In the genomic region with DNA sequence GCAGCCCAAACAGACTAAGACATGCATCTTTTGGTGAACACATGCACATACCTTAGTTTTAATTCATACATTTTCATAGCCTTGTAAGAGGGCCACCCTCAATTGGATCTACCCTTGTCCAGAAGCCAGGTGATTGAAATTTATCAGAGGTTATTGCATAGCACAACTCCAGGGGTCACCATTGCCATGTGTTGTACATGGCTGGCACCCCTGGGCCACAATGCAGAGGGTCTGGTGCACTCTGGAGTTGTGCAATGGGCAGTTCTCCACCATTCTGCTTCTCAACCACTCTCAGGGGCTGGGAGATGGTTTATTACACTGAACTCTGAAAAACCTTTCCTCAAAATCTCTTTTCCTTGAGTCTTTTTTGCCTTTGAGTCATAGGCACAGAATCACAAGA, we compare ENCODE assay signal across 1 cellular context.
TF ChIP-seq lines count a peak whose summit lies in the region.

No MANE protein-coding gene starts in this region.

TF ChIP-seq in H1, 55 proteins besides CTCF, POLR2A, EP300 and RAD21:
- TF ChIP-seq, protein P1, sequence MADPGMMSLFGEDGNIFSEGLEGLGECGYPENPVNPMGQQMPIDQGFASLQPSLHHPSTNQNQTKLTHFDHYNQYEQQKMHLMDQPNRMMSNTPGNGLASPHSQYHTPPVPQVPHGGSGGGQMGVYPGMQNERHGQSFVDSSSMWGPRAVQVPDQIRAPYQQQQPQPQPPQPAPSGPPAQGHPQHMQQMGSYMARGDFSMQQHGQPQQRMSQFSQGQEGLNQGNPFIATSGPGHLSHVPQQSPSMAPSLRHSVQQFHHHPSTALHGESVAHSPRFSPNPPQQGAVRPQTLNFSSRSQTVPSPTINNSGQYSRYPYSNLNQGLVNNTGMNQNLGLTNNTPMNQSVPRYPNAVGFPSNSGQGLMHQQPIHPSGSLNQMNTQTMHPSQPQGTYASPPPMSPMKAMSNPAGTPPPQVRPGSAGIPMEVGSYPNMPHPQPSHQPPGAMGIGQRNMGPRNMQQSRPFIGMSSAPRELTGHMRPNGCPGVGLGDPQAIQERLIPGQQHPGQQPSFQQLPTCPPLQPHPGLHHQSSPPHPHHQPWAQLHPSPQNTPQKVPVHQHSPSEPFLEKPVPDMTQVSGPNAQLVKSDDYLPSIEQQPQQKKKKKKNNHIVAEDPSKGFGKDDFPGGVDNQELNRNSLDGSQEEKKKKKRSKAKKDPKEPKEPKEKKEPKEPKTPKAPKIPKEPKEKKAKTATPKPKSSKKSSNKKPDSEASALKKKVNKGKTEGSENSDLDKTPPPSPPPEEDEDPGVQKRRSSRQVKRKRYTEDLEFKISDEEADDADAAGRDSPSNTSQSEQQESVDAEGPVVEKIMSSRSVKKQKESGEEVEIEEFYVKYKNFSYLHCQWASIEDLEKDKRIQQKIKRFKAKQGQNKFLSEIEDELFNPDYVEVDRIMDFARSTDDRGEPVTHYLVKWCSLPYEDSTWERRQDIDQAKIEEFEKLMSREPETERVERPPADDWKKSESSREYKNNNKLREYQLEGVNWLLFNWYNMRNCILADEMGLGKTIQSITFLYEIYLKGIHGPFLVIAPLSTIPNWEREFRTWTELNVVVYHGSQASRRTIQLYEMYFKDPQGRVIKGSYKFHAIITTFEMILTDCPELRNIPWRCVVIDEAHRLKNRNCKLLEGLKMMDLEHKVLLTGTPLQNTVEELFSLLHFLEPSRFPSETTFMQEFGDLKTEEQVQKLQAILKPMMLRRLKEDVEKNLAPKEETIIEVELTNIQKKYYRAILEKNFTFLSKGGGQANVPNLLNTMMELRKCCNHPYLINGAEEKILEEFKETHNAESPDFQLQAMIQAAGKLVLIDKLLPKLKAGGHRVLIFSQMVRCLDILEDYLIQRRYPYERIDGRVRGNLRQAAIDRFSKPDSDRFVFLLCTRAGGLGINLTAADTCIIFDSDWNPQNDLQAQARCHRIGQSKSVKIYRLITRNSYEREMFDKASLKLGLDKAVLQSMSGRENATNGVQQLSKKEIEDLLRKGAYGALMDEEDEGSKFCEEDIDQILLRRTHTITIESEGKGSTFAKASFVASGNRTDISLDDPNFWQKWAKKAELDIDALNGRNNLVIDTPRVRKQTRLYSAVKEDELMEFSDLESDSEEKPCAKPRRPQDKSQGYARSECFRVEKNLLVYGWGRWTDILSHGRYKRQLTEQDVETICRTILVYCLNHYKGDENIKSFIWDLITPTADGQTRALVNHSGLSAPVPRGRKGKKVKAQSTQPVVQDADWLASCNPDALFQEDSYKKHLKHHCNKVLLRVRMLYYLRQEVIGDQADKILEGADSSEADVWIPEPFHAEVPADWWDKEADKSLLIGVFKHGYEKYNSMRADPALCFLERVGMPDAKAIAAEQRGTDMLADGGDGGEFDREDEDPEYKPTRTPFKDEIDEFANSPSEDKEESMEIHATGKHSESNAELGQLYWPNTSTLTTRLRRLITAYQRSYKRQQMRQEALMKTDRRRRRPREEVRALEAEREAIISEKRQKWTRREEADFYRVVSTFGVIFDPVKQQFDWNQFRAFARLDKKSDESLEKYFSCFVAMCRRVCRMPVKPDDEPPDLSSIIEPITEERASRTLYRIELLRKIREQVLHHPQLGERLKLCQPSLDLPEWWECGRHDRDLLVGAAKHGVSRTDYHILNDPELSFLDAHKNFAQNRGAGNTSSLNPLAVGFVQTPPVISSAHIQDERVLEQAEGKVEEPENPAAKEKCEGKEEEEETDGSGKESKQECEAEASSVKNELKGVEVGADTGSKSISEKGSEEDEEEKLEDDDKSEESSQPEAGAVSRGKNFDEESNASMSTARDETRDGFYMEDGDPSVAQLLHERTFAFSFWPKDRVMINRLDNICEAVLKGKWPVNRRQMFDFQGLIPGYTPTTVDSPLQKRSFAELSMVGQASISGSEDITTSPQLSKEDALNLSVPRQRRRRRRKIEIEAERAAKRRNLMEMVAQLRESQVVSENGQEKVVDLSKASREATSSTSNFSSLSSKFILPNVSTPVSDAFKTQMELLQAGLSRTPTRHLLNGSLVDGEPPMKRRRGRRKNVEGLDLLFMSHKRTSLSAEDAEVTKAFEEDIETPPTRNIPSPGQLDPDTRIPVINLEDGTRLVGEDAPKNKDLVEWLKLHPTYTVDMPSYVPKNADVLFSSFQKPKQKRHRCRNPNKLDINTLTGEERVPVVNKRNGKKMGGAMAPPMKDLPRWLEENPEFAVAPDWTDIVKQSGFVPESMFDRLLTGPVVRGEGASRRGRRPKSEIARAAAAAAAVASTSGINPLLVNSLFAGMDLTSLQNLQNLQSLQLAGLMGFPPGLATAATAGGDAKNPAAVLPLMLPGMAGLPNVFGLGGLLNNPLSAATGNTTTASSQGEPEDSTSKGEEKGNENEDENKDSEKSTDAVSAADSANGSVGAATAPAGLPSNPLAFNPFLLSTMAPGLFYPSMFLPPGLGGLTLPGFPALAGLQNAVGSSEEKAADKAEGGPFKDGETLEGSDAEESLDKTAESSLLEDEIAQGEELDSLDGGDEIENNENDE (IDR thresholded peaks at IDR 0.05; ENCODE audit: insufficient replicate concordance, low read length), result no peak
- peak; percentile 78 for TF ChIP-seq CEBPB (IDR thresholded peaks at IDR 0.05; ENCODE audit: low read depth, low read length)
